8 cellular contexts compared by ENCODE assay signal in the genomic region with DNA sequence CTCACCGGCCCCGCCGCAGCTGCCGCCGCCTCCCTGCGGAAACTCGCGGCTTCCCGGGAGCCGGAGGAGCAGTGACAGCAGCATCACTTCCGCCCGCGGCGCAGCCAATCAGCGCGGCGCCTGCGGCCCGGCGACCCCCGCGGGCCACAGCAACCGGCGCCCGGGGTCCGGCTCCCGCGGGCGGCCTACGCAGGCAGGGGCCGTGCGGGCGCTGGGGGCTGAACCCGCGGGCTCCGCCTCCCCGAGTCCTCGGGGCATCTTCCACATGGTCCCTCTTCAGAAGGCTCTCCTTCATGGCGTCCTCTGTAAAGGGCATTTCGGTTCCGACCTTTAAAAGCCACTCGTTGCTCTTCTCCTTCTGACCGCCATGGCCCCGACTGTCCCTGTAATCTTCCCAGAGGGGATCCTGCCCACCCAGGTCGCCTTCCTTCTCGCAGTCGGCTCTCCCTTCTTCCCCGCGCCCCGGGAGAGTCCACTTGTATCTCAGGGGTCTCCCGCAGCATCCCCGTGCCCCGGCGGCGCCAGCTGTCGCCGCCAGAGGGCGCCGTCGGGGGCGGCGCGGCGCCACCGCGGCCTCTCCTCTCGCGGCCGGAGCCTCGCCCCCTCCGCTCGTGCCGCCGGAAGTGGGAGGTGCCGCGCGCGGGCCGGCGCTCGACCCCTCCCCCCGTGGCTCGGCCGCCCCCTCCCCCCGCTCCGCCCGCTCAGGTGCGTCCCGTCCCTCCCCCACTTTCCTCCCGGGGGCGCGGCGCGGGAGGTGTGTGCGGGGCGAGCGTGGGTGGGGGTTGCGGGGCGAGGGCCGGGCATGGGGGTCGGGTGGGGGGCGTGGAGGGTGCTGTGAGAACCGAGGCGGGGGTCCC. TPM values are rescaled to one million over a fixed set of nuclear protein-coding genes. Genes with fewer than 3 reads are reported as not detected.
DNase-seq lines count a peak whose midpoint lies in the region; ATAC-seq and TF ChIP-seq lines count a peak whose summit lies in the region.

A gene with protein sequence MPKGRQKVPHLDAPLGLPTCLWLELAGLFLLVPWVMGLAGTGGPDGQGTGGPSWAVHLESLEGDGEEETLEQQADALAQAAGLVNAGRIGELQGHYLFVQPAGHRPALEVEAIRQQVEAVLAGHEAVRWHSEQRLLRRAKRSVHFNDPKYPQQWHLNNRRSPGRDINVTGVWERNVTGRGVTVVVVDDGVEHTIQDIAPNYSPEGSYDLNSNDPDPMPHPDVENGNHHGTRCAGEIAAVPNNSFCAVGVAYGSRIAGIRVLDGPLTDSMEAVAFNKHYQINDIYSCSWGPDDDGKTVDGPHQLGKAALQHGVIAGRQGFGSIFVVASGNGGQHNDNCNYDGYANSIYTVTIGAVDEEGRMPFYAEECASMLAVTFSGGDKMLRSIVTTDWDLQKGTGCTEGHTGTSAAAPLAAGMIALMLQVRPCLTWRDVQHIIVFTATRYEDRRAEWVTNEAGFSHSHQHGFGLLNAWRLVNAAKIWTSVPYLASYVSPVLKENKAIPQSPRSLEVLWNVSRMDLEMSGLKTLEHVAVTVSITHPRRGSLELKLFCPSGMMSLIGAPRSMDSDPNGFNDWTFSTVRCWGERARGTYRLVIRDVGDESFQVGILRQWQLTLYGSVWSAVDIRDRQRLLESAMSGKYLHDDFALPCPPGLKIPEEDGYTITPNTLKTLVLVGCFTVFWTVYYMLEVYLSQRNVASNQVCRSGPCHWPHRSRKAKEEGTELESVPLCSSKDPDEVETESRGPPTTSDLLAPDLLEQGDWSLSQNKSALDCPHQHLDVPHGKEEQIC (minus strand): TSS at position 52 of the 857 bp plus-strand sequence. CDS start 2,229 bp downstream, outside the sequence.
A gene (plus strand): TSS at position 650 of the 857 bp plus-strand sequence. CDS start 1,602 bp downstream, outside the sequence.

- H3K9me3 Mint-ChIP-seq in activated CD4-positive, alpha-beta T cell treated with anti-CD3 and anti-CD28 coated beads for 36 hours (ENCODE audit: low read depth) = no peaks in the 10 kb centered on the region

- H3K27ac Mint-ChIP-seq in activated CD4-positive, alpha-beta T cell treated with anti-CD3 and anti-CD28 coated beads for 36 hours = peak within 1 kb of the TSS; percentile 100

- H3K4me3 ChIP-seq in AG04449 (ENCODE audit: low read depth, low read length) (peak within 1 kb of the TSS; percentile 91), colonic mucosa (peak within 1 kb of the TSS; percentile 97)

- H3K36me3 ChIP-seq in colonic mucosa = peaks cover 9% of the 10 kb centered on the region

- no peaks in the 10 kb centered on the region for H3K27me3 Mint-ChIP-seq in activated CD4-positive, alpha-beta T cell treated with anti-CD3 and anti-CD28 coated beads for 36 hours

- peak; percentile 61 for ATAC-seq in HG03095 (IDR thresholded peaks at IDR 0.05; ENCODE audit: unreplicated experiment)
- ATAC-seq in activated CD4-positive, alpha-beta T cell treated with anti-CD3 and anti-CD28 coated beads for 36 hours = peak; percentile 74
- peak; percentile 79 for ATAC-seq in left colon

- no peaks in the 10 kb centered on the region for H3K27me3 ChIP-seq in colonic mucosa

- peaks cover 6% of the 10 kb centered on the region for H3K4me1 ChIP-seq in colonic mucosa

- peak within 1 kb of the TSS; percentile 94 for H3K27ac ChIP-seq in colonic mucosa

- H3K9ac ChIP-seq in colonic mucosa (ENCODE audit: low read depth in 2 of 2, low read length in 2 of 2) = peak within 1 kb of the TSS; percentile 97 to 100

- CTCF ChIA-PET in AG04449 (lab: Yijun Ruan, JAX) = interaction anchor here (0.6 to 11.4 kb wide), 24 partner anchors 8 to 500 kb away, joined by 3 to 191 read pairs (median 4); a partner anchor contains a TSS
- CTCF ChIA-PET in activated CD4-positive, alpha-beta T cell treated with anti-CD3 and anti-CD28 coated beads for 36 hours (lab: Charles Lee) = interaction anchor here (0.7 to 2.6 kb wide), 7 partner anchors 11 to 457 kb away, joined by 3 to 30 read pairs (median 4); a partner anchor contains a TSS

- peak within 1 kb of the TSS; percentile 87 for H3K4me3 Mint-ChIP-seq in activated CD4-positive, alpha-beta T cell treated with anti-CD3 and anti-CD28 coated beads for 36 hours

- peaks cover 34% of the 10 kb centered on the region for H3K4me1 Mint-ChIP-seq in activated CD4-positive, alpha-beta T cell treated with anti-CD3 and anti-CD28 coated beads for 36 hours

- peak; percentile 58 for TF ChIP-seq POLR2A in GM18526 (IDR thresholded peaks at IDR 0.05; ENCODE audit: extremely low read depth, insufficient read length)

- intact Hi-C loops in activated CD4-positive, alpha-beta T cell treated with anti-CD3 and anti-CD28 coated beads for 36 hours (cut with DNase I, micrococcal nuclease) = loop anchor here (1.0 to 10.0 kb wide), 13 partner anchors 88 to 1205 kb away; a partner anchor contains a TSS
- intact Hi-C loops in colonic mucosa (cut with DNase I) (loop anchor here (5.0 kb wide), 1 partner anchor 95 kb away; a partner anchor contains a TSS), left colon (cut with DNase I, micrococcal nuclease) (no loop called here)

- H3K9me3 ChIP-seq in colonic mucosa = no peaks in the 10 kb centered on the region

- POLR2A ChIA-PET in AG04449 (lab: Yijun Ruan, JAX) = interaction anchor here (1.0 to 1.1 kb wide), 2 partner anchors 32 to 85 kb away, joined by 4 to 5 read pairs; no protein-coding TSS in a partner anchor
- POLR2A ChIA-PET in activated CD4-positive, alpha-beta T cell treated with anti-CD3 and anti-CD28 coated beads for 36 hours (lab: Charles Lee) = interaction anchor here (1.2 to 1.6 kb wide), 3 partner anchors 54 to 96 kb away, joined by 4 to 7 read pairs (median 6); a partner anchor contains a TSS

- peaks cover 29% of the 10 kb centered on the region for H3K36me3 Mint-ChIP-seq in activated CD4-positive, alpha-beta T cell treated with anti-CD3 and anti-CD28 coated beads for 36 hours (ENCODE audit: low read depth)

- TF ChIP-seq CTCF in AG04449 (IDR thresholded peaks at IDR 0.05; ENCODE audit: insufficient read depth, low read length, missing control alignments) (peak; percentile 62), colonic mucosa (IDR thresholded peaks at IDR 0.05) (peak; percentile 75)

- DNase-seq in AG04449 (ENCODE audit: low read depth, low spot score) = no peak
- DNase-seq in NCI-H226 = peak; percentile 69
- peak; percentile 86 for DNase-seq in activated CD4-positive, alpha-beta T cell treated with anti-CD3 and anti-CD28 coated beads for 36 hours
- DNase-seq in colonic mucosa = peak; percentile 82
- DNase-seq in left colon = peak; percentile 75 to 85
- DNase-seq in stimulated activated CD4-positive, alpha-beta T cell treated with anti-CD3 and anti-CD28 coated beads, Interleukin-1b, Interleukin-23, amount 100 ng/mL, for 48 hours = peak; percentile 74

RNA-seq across cellular contexts. Expression of the first gene that starts in this region (rescaled TPM):
- total RNA-seq in activated CD4-positive, alpha-beta T cell treated with anti-CD3 and anti-CD28 coated beads for 36 hours = 10 to 100 TPM; 95.0 to 96.2 TPM
- total RNA-seq in colonic mucosa = 100 to 1,000 TPM; 111 to 195 TPM
- 100 to 1,000 TPM; 153 to 232 TPM for total RNA-seq in left colon

RNA-seq across cellular contexts. Expression of the second gene that starts in this region (rescaled TPM):
- 10 to 100 TPM; 19.3 to 24.6 TPM for total RNA-seq in activated CD4-positive, alpha-beta T cell treated with anti-CD3 and anti-CD28 coated beads for 36 hours
- total RNA-seq in colonic mucosa (10 to 100 TPM; 20.0 to 20.3 TPM), left colon (10 to 100 TPM; 17.4 to 17.8 TPM)

Comparison
In these comparisons a context has a peak if more than half of its experiments do, and no peak if none do; other contexts are left out.
1. intact Hi-C loops: an anchor here in activated CD4-positive, alpha-beta T cell treated with anti-CD3 and anti-CD28 coated beads for 36 hours (1.0 to 10.0 kb wide) and colonic mucosa (5.0 kb wide); none called in left colon.